ENCODE assay signal across 20 cellular contexts in the genomic region with DNA sequence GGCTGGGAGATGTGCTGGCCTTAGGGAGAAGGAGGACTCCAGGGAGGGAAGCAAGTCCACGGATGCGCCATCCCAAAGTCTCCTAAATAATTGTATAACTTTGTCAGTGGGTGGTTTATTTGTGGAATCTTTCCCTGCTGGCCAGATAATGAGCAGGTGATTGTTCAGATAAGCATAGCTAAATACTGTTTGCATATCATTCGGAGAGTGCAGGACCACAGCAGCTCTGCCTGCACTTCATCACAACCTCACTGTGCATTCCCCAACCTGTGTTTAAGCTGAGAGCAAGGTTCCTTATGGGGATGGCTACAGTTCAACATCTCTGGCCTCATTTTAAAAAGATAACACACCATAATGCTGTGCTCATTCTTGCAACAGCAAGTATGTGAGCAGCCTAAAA.
"Had no signal": no experiment of that assay in that cellular context is flagged by ENCODE, and none has a peak within 500 bp of the region (broad histone marks: within the 10 kb centered on the region; RNA-seq: fewer than 3 reads in every experiment).

No MANE protein-coding gene starts in this region.

- H3K27me3 ChIP-seq: neural progenitor cell, ovary, uterus had no signal

- H3K36me3 ChIP-seq: neural progenitor cell, ovary, uterus had no signal

- H3K9me3 ChIP-seq: ovary, uterus had no signal

- H2AFZ ChIP-seq: neural progenitor cell had no signal

- H3K27ac Mint-ChIP-seq: dendritic cell treated with granulocyte-macrophage colony-stimulating factor and Interleukin-4, amounts not matched to agents 40 ng/mL and 50 ng/mL, for 4 days; effector memory CD8-positive, alpha-beta T cell; natural killer cell treated with Interleukin-12 subunit alpha and Interleukin-12 subunit beta and Interleukin-15 and Interleukin-18, amount 100 ng/mL, for 72 hours; neural progenitor cell; progenitor cell of endocrine pancreas had no signal

- H3K4me2 ChIP-seq: neural progenitor cell, smooth muscle cell had no signal

- H3K36me3 Mint-ChIP-seq: natural killer cell treated with Interleukin-12 subunit alpha and Interleukin-12 subunit beta and Interleukin-15 and Interleukin-18, amount 100 ng/mL, for 72 hours; neural progenitor cell had no signal

- FAIRE-seq: kidney had no signal

- H3K4me1 ChIP-seq: foreskin keratinocyte, neural progenitor cell, uterus had no signal

- ATAC-seq: effector memory CD8-positive, alpha-beta T cell; foreskin keratinocyte; left cardiac atrium; left ventricle myocardium superior; natural killer cell treated with Interleukin-12 subunit alpha and Interleukin-12 subunit beta and Interleukin-15 and Interleukin-18, amount 100 ng/mL, for 72 hours had no signal

- H3K9me3 Mint-ChIP-seq: dendritic cell treated with granulocyte-macrophage colony-stimulating factor and Interleukin-4, amounts not matched to agents 40 ng/mL and 50 ng/mL, for 4 days; effector memory CD8-positive, alpha-beta T cell; natural killer cell treated with Interleukin-12 subunit alpha and Interleukin-12 subunit beta and Interleukin-15 and Interleukin-18, amount 100 ng/mL, for 72 hours; neural progenitor cell had no signal

- H3K4me3 Mint-ChIP-seq: dendritic cell treated with granulocyte-macrophage colony-stimulating factor and Interleukin-4, amounts not matched to agents 40 ng/mL and 50 ng/mL, for 4 days; effector memory CD8-positive, alpha-beta T cell; natural killer cell treated with Interleukin-12 subunit alpha and Interleukin-12 subunit beta and Interleukin-15 and Interleukin-18, amount 100 ng/mL, for 72 hours had no signal

- H3K9ac ChIP-seq: neural progenitor cell had no signal

- H3K4me3 ChIP-seq: lung, neural progenitor cell, ovary, smooth muscle cell, uterus had no signal

- DNase-seq: effector memory CD8-positive, alpha-beta T cell; foreskin keratinocyte; kidney; left cardiac atrium; left ventricle myocardium superior; mesenchymal stem cell; midbrain; nucleus accumbens; ovary; right cardiac atrium; stimulated activated CD4-positive, alpha-beta T cell treated with anti-CD3 and anti-CD28 coated beads, Interleukin-2, amount 100 ng/mL, for 48 hours; stimulated activated naive CD4-positive, alpha-beta T cell treated with Interleukin-2 at 50 U/mL for 16 hours; trophoblast cell; uterus had no signal

- H3K27ac ChIP-seq: foreskin keratinocyte, neural progenitor cell, ovary, uterus had no signal

- H3K27me3 Mint-ChIP-seq: dendritic cell treated with granulocyte-macrophage colony-stimulating factor and Interleukin-4, amounts not matched to agents 40 ng/mL and 50 ng/mL, for 4 days had no signal
